In genomic region chr22:31895317-31896133, GRCh38 we compare ENCODE assay signal across 1 cellular context.
A peak's percentile ranks its signal among the peaks of the same experiment; 100 is the strongest.
TF ChIP-seq lines count a peak whose summit lies in the region.

No MANE protein-coding gene starts in this region.

TF ChIP-seq in K562, 482 proteins besides CTCF, POLR2A, EP300 and RAD21 (continued from another document and continues in another):
- TF ChIP-seq RBM17 (IDR thresholded peaks at IDR 0.05; ENCODE audit: borderline replicate concordance, low read depth, low read length) (no peak), BCOR (IDR thresholded peaks at IDR 0.05) (no peak), KLF6 (CRISPR knock-in tag; IDR thresholded peaks at IDR 0.05; ENCODE audit: borderline replicate concordance) (no peak), ATF6 (CRISPR knock-in tag; IDR thresholded peaks at IDR 0.05) (no peak), SRSF7 (optimal IDR thresholded peaks at IDR 0.05; ENCODE audit: low read depth, low read length) (no peak), TCF3 (CRISPR knock-in tag; IDR thresholded peaks at IDR 0.05) (peak; percentile 96), ZNF354B (CRISPR knock-in tag; IDR thresholded peaks at IDR 0.05) (no peak), ZNF23 (CRISPR knock-in tag; IDR thresholded peaks at IDR 0.05) (no peak), RBM14 (IDR thresholded peaks at IDR 0.05; ENCODE audit: borderline replicate concordance, insufficient read depth, low read depth, low read length) (no peak), ZNF507 (tag; conservative IDR thresholded peaks at IDR 0.05) (no peak), ZNF512 (tag; IDR thresholded peaks at IDR 0.05) (no peak), SMARCE1 (IDR thresholded peaks at IDR 0.05) (peak; percentile 85), MYNN (IDR thresholded peaks at IDR 0.05) (peak; percentile 59; the same call in 1 of the 2 replicates), MYNN (CRISPR knock-in tag; IDR thresholded peaks at IDR 0.05) (no peak), ZNF398 (CRISPR knock-in tag; IDR thresholded peaks at IDR 0.05) (no peak), PTRF (tag; IDR thresholded peaks at IDR 0.05) (no peak), ZNF140 (CRISPR knock-in tag; IDR thresholded peaks at IDR 0.05) (no peak), NFRKB (IDR thresholded peaks at IDR 0.05; ENCODE audit: low read depth) (peak; percentile 67), PHF21A (IDR thresholded peaks at IDR 0.05; ENCODE audit: borderline replicate concordance, low read depth) (no peak), HNRNPLL (IDR thresholded peaks at IDR 0.05; ENCODE audit: low read depth, low read length, poor library complexity, severe bottlenecking) (no peak), HOMEZ (CRISPR knock-in tag; IDR thresholded peaks at IDR 0.05) (no peak), ZNF57 (CRISPR knock-in tag; IDR thresholded peaks at IDR 0.05) (no peak), ZBTB49 (CRISPR knock-in tag; IDR thresholded peaks at IDR 0.05; ENCODE audit: borderline replicate concordance) (no peak), PKNOX1 (IDR thresholded peaks at IDR 0.05) (peak; percentile 78), SAFB (IDR thresholded peaks at IDR 0.05; ENCODE audit: borderline replicate concordance, low read depth, low read length) (no peak), ZNF121 (CRISPR knock-in tag; conservative IDR thresholded peaks at IDR 0.05) (no peak), BACH1 (tag; IDR thresholded peaks at IDR 0.05) (no peak), TSHZ1 (CRISPR knock-in tag; IDR thresholded peaks at IDR 0.05) (no peak), HOXB6 (CRISPR knock-in tag; IDR thresholded peaks at IDR 0.05; ENCODE audit: borderline replicate concordance) (no peak), TCF7L2 (IDR thresholded peaks at IDR 0.05; ENCODE audit: low read depth, low read length) (no peak), KHSRP (IDR thresholded peaks at IDR 0.05) (no peak), ZNF3 (CRISPR knock-in tag; IDR thresholded peaks at IDR 0.05) (no peak), AFF1 (IDR thresholded peaks at IDR 0.05; ENCODE audit: low read depth in 1 of 2, partially characterized antibody in 2 of 2) (peak in 1 of 2 experiments; percentile 15), MCM2 (IDR thresholded peaks at IDR 0.05; ENCODE audit: low read depth) (no peak), BCLAF1 (IDR thresholded peaks at IDR 0.05; ENCODE audit: borderline replicate concordance in 1 of 2, control insufficient read depth in 1 of 2, low read depth in 2 of 2, low read length in 1 of 2) (no peak), RBM39 (optimal IDR thresholded peaks at IDR 0.05; ENCODE audit: low read depth, low read length) (no peak), CXXC5 (CRISPR knock-in tag; IDR thresholded peaks at IDR 0.05) (peak; percentile 26), ZEB2 (IDR thresholded peaks at IDR 0.05) (peak; percentile 85), NFATC3 (IDR thresholded peaks at IDR 0.05) (no peak), HEY1 (CRISPR knock-in tag; IDR thresholded peaks at IDR 0.05; ENCODE audit: borderline replicate concordance) (no peak), CTBP1 (IDR thresholded peaks at IDR 0.05; ENCODE audit: borderline replicate concordance) (peak; percentile 80), HNRNPL (IDR thresholded peaks at IDR 0.05; ENCODE audit: low read depth, low read length) (no peak), RBBP5 (IDR thresholded peaks at IDR 0.05; ENCODE audit: borderline replicate concordance, insufficient read depth, low read length, poor library complexity, severe bottlenecking) (peak; percentile 58), MIER1 (IDR thresholded peaks at IDR 0.05; ENCODE audit: low read depth) (no peak)
